Comparison of ENCODE assay signal across 8 cellular contexts in the genomic region with DNA sequence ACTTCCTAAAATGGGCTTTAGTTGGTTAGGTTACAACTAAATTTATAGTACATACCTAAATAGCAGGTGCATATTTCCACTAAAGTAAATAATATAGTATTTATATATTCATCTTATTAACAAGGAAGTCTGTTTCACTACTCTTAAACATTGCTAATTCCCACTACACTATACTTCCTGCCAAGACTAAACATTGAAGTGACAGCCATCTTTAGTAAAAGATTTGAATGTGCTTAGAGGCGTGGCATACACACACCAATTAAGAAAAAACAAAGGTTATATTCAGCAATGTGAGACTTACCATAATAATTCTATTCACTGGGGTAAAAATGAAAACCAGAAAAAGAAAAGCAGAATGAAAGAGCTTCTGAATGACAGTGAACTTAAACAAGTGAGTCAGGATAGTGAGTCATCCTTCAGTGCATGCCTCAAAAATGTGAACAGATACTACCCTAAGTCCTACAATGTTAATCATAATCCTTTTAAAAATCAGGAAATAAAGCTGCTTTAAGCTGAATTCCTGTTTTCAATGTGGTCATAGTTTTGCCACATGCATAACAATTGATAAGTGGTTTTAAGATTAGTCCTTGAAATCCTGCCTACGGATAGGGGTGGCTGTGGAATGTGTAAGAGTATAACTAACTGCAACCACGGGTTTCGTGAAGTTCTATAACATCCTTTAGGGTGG. TPM values are rescaled to one million over a fixed set of nuclear protein-coding genes. Genes with fewer than 3 reads are reported as not detected.
DNase-seq lines count a peak whose midpoint lies in the region; ATAC-seq, FAIRE-seq and TF ChIP-seq lines count a peak whose summit lies in the region.

No MANE protein-coding gene starts in this region.

- H3K9ac ChIP-seq in endodermal cell (ENCODE audit: extremely low read depth, low read length, poor library complexity, severe bottlenecking), result no peak overlapping the region

- H3K4me1 ChIP-seq in endodermal cell (ENCODE audit: control insufficient read depth, insufficient read depth, low read length) (peaks cover 4% of the 10 kb centered on the region), sigmoid colon (peaks cover 0 to 19% (median 16%) of the 10 kb centered on the region in 4 donors)

- H3K27me3 ChIP-seq in endodermal cell (ENCODE audit: control insufficient read depth, insufficient read depth, low read length, poor library complexity, severe bottlenecking), result no peaks in the 10 kb centered on the region
- H3K27me3 ChIP-seq in sigmoid colon, result no peaks in the 10 kb centered on the region

- intact Hi-C loops in sigmoid colon (cut with DNase I), result no loop called here

- no peak for TF ChIP-seq POLR2A in sigmoid colon (IDR thresholded peaks at IDR 0.05)

- peaks cover 5% of the 10 kb centered on the region for H3K9me3 Mint-ChIP-seq in endodermal cell

- no peak overlapping the region for H3K4me3 Mint-ChIP-seq in endodermal cell

- 68 to 100% methylated on average over 1 to 3 of the region's 4 CpGs for WGBS in endodermal cell (ENCODE audit: insufficient coverage in 1 of 2, insufficient read length in 1 of 2), 2 experiments
- WGBS in sigmoid colon, 2 donors, result 66 to 69% methylated on average over 4 of the region's 4 CpGs

- peaks cover 23% of the 10 kb centered on the region for H3K4me1 Mint-ChIP-seq in endodermal cell

- H3K27me3 Mint-ChIP-seq in endodermal cell (ENCODE audit: insufficient read depth), result no peaks in the 10 kb centered on the region

- peaks cover 5% of the 10 kb centered on the region for H3K36me3 Mint-ChIP-seq in endodermal cell (ENCODE audit: low read depth)

- no peak for TF ChIP-seq EP300 in sigmoid colon (IDR thresholded peaks at IDR 0.05)

- DNase-seq in GM19239 (ENCODE audit: insufficient read length, low spot score) (no peak), NCI-H226 (peak; percentile 83), endodermal cell (no peak), sigmoid colon (no peak), NCI-H526 treated with DMSO at 0.1 percent for 48 hours (lab: John Stamatoyannopoulos, UW) (no peak), GM19240 (ENCODE audit: insufficient read length, low spot score) (no peak)

- TF ChIP-seq CTCF in endodermal cell (conservative IDR thresholded peaks at IDR 0.05) (no peak), sigmoid colon (IDR thresholded peaks at IDR 0.05) (no peak)

- H3K27ac Mint-ChIP-seq in endodermal cell, result peak overlapping the region; percentile 69

- peak; percentile 88 for FAIRE-seq in GM19239 (lab: Jason Lieb, UNC)

- ATAC-seq in HG02571 (IDR thresholded peaks at IDR 0.05; ENCODE audit: unreplicated experiment) (no peak), GM21717 (IDR thresholded peaks at IDR 0.05; ENCODE audit: unreplicated experiment) (no peak)

- no peaks in the 10 kb centered on the region for H3K36me3 ChIP-seq in endodermal cell (ENCODE audit: control insufficient read depth, insufficient read depth, low read length)
- H3K36me3 ChIP-seq in sigmoid colon, result no peaks in the 10 kb centered on the region

- peak overlapping the region; percentile 22 for H3K4me3 ChIP-seq in endodermal cell (ENCODE audit: low read length)
- no peak overlapping the region for H3K4me3 ChIP-seq in sigmoid colon

- H3K9me3 ChIP-seq in endodermal cell (ENCODE audit: control insufficient read depth, low read length), result peaks cover 5% of the 10 kb centered on the region
- H3K9me3 ChIP-seq in sigmoid colon, result no peaks in the 10 kb centered on the region

- H3K27ac ChIP-seq in endodermal cell (ENCODE audit: low read depth, low read length) (no peak overlapping the region), sigmoid colon (peak overlapping the region; percentile 6 to 61 (median 53))

RNA-seq across cellular contexts. Expression of gene USP6NL, which starts 59.4 kb away (rescaled TPM):
- total RNA-seq in endodermal cell, result 10 to 100 TPM; 20.6 to 22.9 TPM
- polyA plus RNA-seq in endodermal cell (2013, experiment 1 of 2), result 34.3 TPM
- 32.4 TPM for polyA plus RNA-seq in endodermal cell (2013, experiment 2 of 2)
- 10 to 100 TPM; 10.3 to 11.4 (median 10.9) TPM for total RNA-seq in sigmoid colon
- polyA plus RNA-seq in sigmoid colon, result 10 to 100 TPM in 2 of 3 donors, 1 to 10 TPM in 1; 9.2 to 10.8 (median 10.7) TPM
